In the genomic region with DNA sequence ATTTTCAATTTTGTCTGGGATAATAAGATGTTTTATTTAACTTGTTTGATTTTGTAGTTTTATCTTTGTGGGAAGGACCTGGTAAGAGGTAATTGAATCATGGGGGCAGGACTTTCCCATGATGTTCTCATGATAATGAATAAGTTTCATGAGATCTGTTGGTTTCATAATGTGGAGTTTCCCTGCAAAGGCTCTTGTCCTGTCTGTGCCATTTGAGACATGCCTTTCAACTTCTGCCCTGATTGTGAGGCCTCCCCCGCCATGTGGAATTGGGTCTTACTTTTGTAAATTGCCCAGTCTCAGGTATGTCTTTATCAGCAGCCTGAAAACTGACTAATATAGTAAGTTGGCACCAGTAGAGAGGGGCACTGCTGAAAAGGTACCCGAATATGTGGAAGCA, we compare ENCODE assay signal across 32 cellular contexts.
"Had no signal": no experiment of that assay in that cellular context is flagged by ENCODE, and none has a peak within 500 bp of the region (broad histone marks: within the 10 kb centered on the region; RNA-seq: fewer than 3 reads in every experiment).

No MANE protein-coding gene starts in this region.

- H3K27me3 ChIP-seq: ascending aorta, esophagus muscularis mucosa had no signal

- FAIRE-seq: bronchial epithelial cell had no signal

- H3K9me3 Mint-ChIP-seq: activated naive CD4-positive, alpha-beta T cell treated with anti-CD3 and anti-CD28 coated beads for 36 hours; activated naive CD4-positive, alpha-beta T cell treated with anti-CD3 and anti-CD28 coated beads, Interleukin-2, amount 50 U/mL, for 24 hours; activated T-cell treated with anti-CD3 and anti-CD28 coated beads, Interleukin-2, amount 50 U/mL, for 4 hours; central memory CD8-positive, alpha-beta T cell; T-helper 2 cell treated with Interferon-gamma antibody and Interleukin-4, amounts not matched to agents 5 μg/mL and 100 μg/mL, for 36 hours had no signal

- H3K36me3 Mint-ChIP-seq: activated naive CD4-positive, alpha-beta T cell treated with anti-CD3 and anti-CD28 coated beads, Interleukin-2, amount 50 U/mL, for 24 hours; brain had no signal

- H3K9me3 ChIP-seq: ascending aorta, esophagus muscularis mucosa had no signal

- H3K27ac Mint-ChIP-seq: activated B cell treated with CpG ODN at 0.5 μM for 24 hours; activated CD8-positive, alpha-beta T cell treated with anti-CD3 and anti-CD28 coated beads for 36 hours; activated naive CD4-positive, alpha-beta T cell treated with anti-CD3 and anti-CD28 coated beads for 36 hours; activated naive CD4-positive, alpha-beta T cell treated with anti-CD3 and anti-CD28 coated beads, Interleukin-2, amount 50 U/mL, for 24 hours; activated naive CD8-positive, alpha-beta T cell treated with anti-CD3 and anti-CD28 coated beads for 36 hours; activated naive CD8-positive, alpha-beta T cell treated with anti-CD3 and anti-CD28 coated beads, Interleukin-2, amount 50 U/mL, for 24 hours; activated T-helper 1 cell treated with anti-CD3 and anti-CD28 coated beads, Interleukin-12 subunit alpha, Interleukin-12 subunit beta, Interleukin-2, Interleukin-4 antibody, amounts not matched to agents 30 ng/mL and 10 ng/mL and 1 ng/mL, durations not matched to agents 14 hours and 24 hours and 36 hours; activated T-helper 2 cell treated with anti-CD3 and anti-CD28 coated beads, Interferon-gamma antibody, Interleukin-2, Interleukin-4, amounts not matched to agents 10 μg/mL and 5 μg/mL and 100 μg/mL, durations not matched to agents 14 hours and 24 hours and 36 hours; brain; dendritic cell treated with granulocyte-macrophage colony-stimulating factor and Interleukin-4, amounts not matched to agents 40 ng/mL and 50 ng/mL, for 4 days; endodermal cell; T-helper 17 cell; T-helper 2 cell treated with Interferon-gamma antibody and Interleukin-4, amounts not matched to agents 5 μg/mL and 100 μg/mL, for 36 hours had no signal

- H3K4me3 ChIP-seq: ascending aorta, coronary artery, dorsolateral prefrontal cortex, esophagus muscularis mucosa had no signal

- H3K4me3 Mint-ChIP-seq: activated B cell treated with CpG ODN at 0.5 μM for 24 hours; activated CD8-positive, alpha-beta T cell treated with anti-CD3 and anti-CD28 coated beads for 36 hours; activated naive CD4-positive, alpha-beta T cell treated with anti-CD3 and anti-CD28 coated beads for 36 hours; activated naive CD4-positive, alpha-beta T cell treated with anti-CD3 and anti-CD28 coated beads, Interleukin-2, amount 50 U/mL, for 24 hours; activated naive CD8-positive, alpha-beta T cell treated with anti-CD3 and anti-CD28 coated beads for 36 hours; activated naive CD8-positive, alpha-beta T cell treated with anti-CD3 and anti-CD28 coated beads, Interleukin-2, amount 50 U/mL, for 24 hours; activated T-cell treated with anti-CD3 and anti-CD28 coated beads, Interleukin-2, amount 50 U/mL, for 4 hours; activated T-helper 1 cell treated with anti-CD3 and anti-CD28 coated beads, Interleukin-12 subunit alpha, Interleukin-12 subunit beta, Interleukin-2, Interleukin-4 antibody, amounts not matched to agents 30 ng/mL and 10 ng/mL and 1 ng/mL, durations not matched to agents 14 hours and 24 hours and 36 hours; brain; central memory CD8-positive, alpha-beta T cell; dendritic cell treated with granulocyte-macrophage colony-stimulating factor and Interleukin-4, amounts not matched to agents 40 ng/mL and 50 ng/mL, for 4 days; endodermal cell; T-helper 17 cell; T-helper 2 cell treated with Interferon-gamma antibody and Interleukin-4, amounts not matched to agents 5 μg/mL and 100 μg/mL, for 36 hours had no signal

- H3K27me3 Mint-ChIP-seq: activated B cell treated with CpG ODN at 0.5 μM for 24 hours; activated naive CD4-positive, alpha-beta T cell treated with anti-CD3 and anti-CD28 coated beads, Interleukin-2, amount 50 U/mL, for 24 hours; activated naive CD8-positive, alpha-beta T cell treated with anti-CD3 and anti-CD28 coated beads for 36 hours; activated naive CD8-positive, alpha-beta T cell treated with anti-CD3 and anti-CD28 coated beads, Interleukin-2, amount 50 U/mL, for 24 hours; brain; dendritic cell treated with granulocyte-macrophage colony-stimulating factor and Interleukin-4, amounts not matched to agents 40 ng/mL and 50 ng/mL, for 4 days had no signal

- H3K4me1 ChIP-seq: ascending aorta, esophagus muscularis mucosa had no signal

- DNase-seq: activated B cell treated with CpG ODN at 0.5 μM for 24 hours; activated CD4-positive, alpha-beta T cell treated with anti-CD3 and anti-CD28 coated beads for 48 hours; activated CD4-positive, alpha-beta T cell treated with anti-CD3 and anti-CD28 coated beads, Interleukin-2, amount 50 U/mL, for 1 hour; activated CD4-positive, alpha-beta T cell treated with anti-CD3 and anti-CD28 coated beads, Interleukin-2, amount 50 U/mL, for 48 hours; activated CD8-positive, alpha-beta memory T cell treated with anti-CD3 and anti-CD28 coated beads for 24 hours; activated CD8-positive, alpha-beta T cell treated with anti-CD3 and anti-CD28 coated beads for 36 hours; activated effector memory CD4-positive, alpha-beta T cell treated with anti-CD3 and anti-CD28 coated beads, Interleukin-2, amount 50 U/mL, for 16 hours; activated naive CD4-positive, alpha-beta T cell treated with anti-CD3 and anti-CD28 coated beads for 36 hours; activated naive CD8-positive, alpha-beta T cell treated with anti-CD3 and anti-CD28 coated beads for 36 hours; activated naive CD8-positive, alpha-beta T cell treated with anti-CD3 and anti-CD28 coated beads, Interleukin-2, amount 50 U/mL, for 24 hours; activated T-cell treated with anti-CD3 and anti-CD28 coated beads, Interleukin-2, amount 50 U/mL, for 4 hours; dorsolateral prefrontal cortex; effector memory CD4-positive, alpha-beta T cell; endodermal cell; erythroblast; foreskin melanocyte; T-helper 1 cell; T-helper 17 cell; T1000; WERI-Rb-1 had no signal

- H3K27ac ChIP-seq: ascending aorta, coronary artery, dorsolateral prefrontal cortex, esophagus muscularis mucosa, WERI-Rb-1 had no signal

- H3K36me3 ChIP-seq: ascending aorta, esophagus muscularis mucosa, WERI-Rb-1 had no signal

- H3K4me1 Mint-ChIP-seq: activated naive CD4-positive, alpha-beta T cell treated with anti-CD3 and anti-CD28 coated beads, Interleukin-2, amount 50 U/mL, for 24 hours; brain; central memory CD8-positive, alpha-beta T cell; T-helper 17 cell had no signal

- ATAC-seq: activated CD4-positive, CD25-positive, alpha-beta regulatory T cell treated with anti-CD3 and anti-CD28 coated beads, Interleukin-2, amount 50 U/mL, for 24 hours; activated CD8-positive, alpha-beta T cell treated with anti-CD3 and anti-CD28 coated beads for 36 hours; activated naive CD8-positive, alpha-beta T cell treated with anti-CD3 and anti-CD28 coated beads, Interleukin-2, amount 50 U/mL, for 24 hours; activated T-cell treated with anti-CD3 and anti-CD28 coated beads, Interleukin-2, amount 50 U/mL, for 4 hours; T-helper 17 cell had no signal
